1 cellular context compared by ENCODE assay signal in genomic region chr6:109478222-109478805, GRCh38.
A peak's percentile ranks its signal among the peaks of the same experiment; 100 is the strongest.
TF ChIP-seq lines count a peak whose summit lies in the region.

No MANE protein-coding gene starts in this region.

TF ChIP-seq in GM12878, 131 proteins besides CTCF, POLR2A, EP300 and RAD21:
- TF ChIP-seq, protein P1, sequence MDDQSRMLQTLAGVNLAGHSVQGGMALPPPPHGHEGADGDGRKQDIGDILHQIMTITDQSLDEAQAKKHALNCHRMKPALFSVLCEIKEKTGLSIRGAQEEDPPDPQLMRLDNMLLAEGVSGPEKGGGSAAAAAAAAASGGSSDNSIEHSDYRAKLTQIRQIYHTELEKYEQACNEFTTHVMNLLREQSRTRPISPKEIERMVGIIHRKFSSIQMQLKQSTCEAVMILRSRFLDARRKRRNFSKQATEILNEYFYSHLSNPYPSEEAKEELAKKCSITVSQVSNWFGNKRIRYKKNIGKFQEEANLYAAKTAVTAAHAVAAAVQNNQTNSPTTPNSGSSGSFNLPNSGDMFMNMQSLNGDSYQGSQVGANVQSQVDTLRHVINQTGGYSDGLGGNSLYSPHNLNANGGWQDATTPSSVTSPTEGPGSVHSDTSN (IDR thresholded peaks at IDR 0.05; ENCODE audit: insufficient replicate concordance, low read depth, low read length), result no peak
- TF ChIP-seq RCOR1 (conservative IDR thresholded peaks at IDR 0.05; ENCODE audit: low read depth, low read length) (no peak), MLLT1 (IDR thresholded peaks at IDR 0.05) (peak; percentile 92), EED (IDR thresholded peaks at IDR 0.05; ENCODE audit: low read depth) (no peak)
